15 cellular contexts compared by ENCODE assay signal in the genomic region with DNA sequence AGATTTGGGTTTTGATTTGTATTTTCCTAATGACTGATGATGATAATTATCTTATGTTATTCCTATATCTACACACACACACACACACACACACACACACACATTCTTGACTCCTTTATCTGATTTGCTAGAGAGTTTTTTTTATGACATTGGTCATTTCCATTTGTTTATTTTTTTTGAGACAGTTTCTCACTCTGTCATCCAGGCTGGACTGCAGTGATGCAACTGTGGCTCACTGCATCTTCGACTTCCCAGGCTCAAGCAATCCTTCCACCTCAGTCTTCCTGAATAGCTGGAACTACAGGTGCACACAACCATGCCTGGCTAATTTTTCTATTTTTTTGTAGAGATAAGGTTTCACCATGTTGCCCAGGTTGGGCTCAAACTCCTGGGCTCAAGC. TPM values are rescaled to one million over a fixed set of nuclear protein-coding genes. Genes with fewer than 3 reads are reported as not detected.
A peak's percentile ranks its signal among the peaks of the same experiment; 100 is the strongest.
DNase-seq lines count a peak whose midpoint lies in the region; ATAC-seq, FAIRE-seq and TF ChIP-seq lines count a peak whose summit lies in the region.
"Had no signal": no experiment of that assay in that cellular context is flagged by ENCODE, and none has a peak within 500 bp of the region (broad histone marks: within the 10 kb centered on the region; RNA-seq: fewer than 3 reads in every experiment).

No MANE protein-coding gene starts in this region.

- no peak overlapping the region for H3K4me3 ChIP-seq in AG10803 (ENCODE audit: low read length)
- no peak overlapping the region for H3K4me3 ChIP-seq in IMR-90 (ENCODE audit: insufficient read depth, low read depth, low read length)
- H3K4me3 ChIP-seq in epithelial cell of esophagus (ENCODE audit: low read length), result no peak overlapping the region
- H3K4me3 ChIP-seq: BLaER1 treated with 17β-estradiol and CSF1 and Interleukin-3, amounts not matched to agents 10 nM and 100 nM had no signal

- H3K4me1 ChIP-seq in IMR-90 (ENCODE audit: control insufficient read depth, insufficient read depth, low read length), result no peaks in the 10 kb centered on the region

- H3K23ac ChIP-seq in IMR-90 (ENCODE audit: low read depth, low read length), result no peak overlapping the region

- H3K9me1 ChIP-seq in IMR-90 (ENCODE audit: insufficient read depth, low read length), result no peaks in the 10 kb centered on the region; the same call in 1 of the 2 replicates

- H4K91ac ChIP-seq in IMR-90 (ENCODE audit: insufficient read depth, low read depth, low read length), result no peak overlapping the region

- no peak for ATAC-seq in IMR-90 (ENCODE audit: low read depth)
- ATAC-seq: HCT116 had no signal

- no peak overlapping the region for H3K4ac ChIP-seq in IMR-90 (ENCODE audit: low read depth, low read length)

- no peak overlapping the region for H4K8ac ChIP-seq in IMR-90 (ENCODE audit: low read depth in 2 of 2, low read length in 2 of 2)

- H2BK20ac ChIP-seq in IMR-90 (ENCODE audit: low read depth, low read length), result no peak overlapping the region

- H2AK5ac ChIP-seq in IMR-90 (ENCODE audit: low read depth, low read length), result no peak overlapping the region

- no peak overlapping the region for H3K9ac ChIP-seq in IMR-90 (ENCODE audit: low read depth, low read length)
- H3K9ac ChIP-seq: BLaER1 treated with 17β-estradiol and CSF1 and Interleukin-3, amounts not matched to agents 10 nM and 100 nM had no signal

- no peak overlapping the region for H4K5ac ChIP-seq in IMR-90 (ENCODE audit: low read depth, low read length)

- no peak overlapping the region for H3K14ac ChIP-seq in IMR-90 (replicated peaks; ENCODE audit: low read depth, low read length)

- TF ChIP-seq CTCF in AG10803 (conservative IDR thresholded peaks at IDR 0.05; ENCODE audit: low read length) (no peak), IMR-90 (conservative IDR thresholded peaks at IDR 0.05; ENCODE audit: low read depth, low read length) (no peak), epithelial cell of esophagus (IDR thresholded peaks at IDR 0.05; ENCODE audit: insufficient read depth, low read depth, low read length, missing control alignments) (no peak)

- H4K20me1 ChIP-seq in IMR-90 (ENCODE audit: insufficient read depth, low read length), result no peaks in the 10 kb centered on the region

- no peak overlapping the region for H3K56ac ChIP-seq in IMR-90 (ENCODE audit: extremely low read depth, insufficient read depth, low read length)

- H3K36me3 ChIP-seq in IMR-90 (ENCODE audit: control insufficient read depth, insufficient read depth, low read length), result peaks cover 5% of the 10 kb centered on the region

- no TSS peak for BruUV-seq in IMR-90 (replicated peaks; lab: Mats Ljungman, UMichigan)

- no peak overlapping the region for H2AFZ ChIP-seq in IMR-90 (replicated peaks; ENCODE audit: low read length, poor library complexity)

- H2BK5ac ChIP-seq in IMR-90 (ENCODE audit: low read depth, low read length, poor library complexity, severe bottlenecking), result no peak overlapping the region

- DNase-seq in AG10803 (ENCODE audit: low read depth) (peak; percentile 0), ELR (ENCODE audit: low read depth) (peak; percentile 51), IMR-90 (no peak), epithelial cell of esophagus (ENCODE audit: low read depth) (peak; percentile 2), NCI-H1930 (lab: John Stamatoyannopoulos, UW) (no peak), ACHN (no peak), H54 (ENCODE audit: insufficient read length, low spot score) (no peak)
- DNase-seq: Calu3; CD4-positive, CD25-positive, alpha-beta regulatory T cell; DMS 273 treated with DMSO at 0.1 percent for 48 hours; GF-D8 had no signal

- H2BK120ac ChIP-seq in IMR-90 (ENCODE audit: low read depth, low read length), result no peak overlapping the region

- H2BK15ac ChIP-seq in IMR-90 (ENCODE audit: low read depth, low read length), result no peak overlapping the region

- no peaks in the 10 kb centered on the region; a peak in 1 of 4 replicates for H3K79me1 ChIP-seq in IMR-90 (ENCODE audit: low read depth in 1 of 2, low read length in 2 of 2)

- POLR2A ChIA-PET in IMR-90 (lab: Charles Lee; ENCODE audit: unreplicated experiment), result no interaction called here

- no peak overlapping the region for H3K27ac ChIP-seq in IMR-90 (ENCODE audit: insufficient read depth, low read length)
- H3K27ac ChIP-seq: 22Rv1; BLaER1 treated with 17β-estradiol and CSF1 and Interleukin-3, amounts not matched to agents 10 nM and 100 nM had no signal

- no peak overlapping the region for H3K18ac ChIP-seq in IMR-90 (ENCODE audit: low read depth, low read length)

- no peaks in the 10 kb centered on the region for H3K9me3 ChIP-seq in IMR-90 (ENCODE audit: control insufficient read depth, insufficient read depth, low read length)
- H3K9me3 ChIP-seq: BLaER1 treated with 17β-estradiol and CSF1 and Interleukin-3, amounts not matched to agents 10 nM and 100 nM had no signal

- CTCF ChIA-PET in IMR-90 (lab: Yijun Ruan, JAX), result no interaction called here

- H3K27me3 ChIP-seq in IMR-90 (ENCODE audit: control insufficient read depth, insufficient read depth, low read length), result no peaks in the 10 kb centered on the region

- FAIRE-seq in H54 (lab: Jason Lieb, UNC), result no peak
- FAIRE-seq: H1 had no signal

- in situ Hi-C loops in IMR-90 (cut with MboI; ENCODE audit: low sequenced_read_pairs) (no loop called here), ACHN (cut with HindIII; ENCODE audit: low pct_ligation_motif_present, low pct_unique_long_range_greater_than_20kb, low sequenced_read_pairs) (no loop called here)

- intact Hi-C loops in IMR-90 (cut with micrococcal nuclease), result no loop called here

- H2AK9ac ChIP-seq in IMR-90 (replicated peaks; ENCODE audit: low read depth, low read length, poor library complexity), result no peak overlapping the region

- TF ChIP-seq RAD21 in IMR-90 (IDR thresholded peaks at IDR 0.05; ENCODE audit: low read length), result no peak

- dilution Hi-C loops in IMR-90 (cut with HindIII; ENCODE audit: low sequenced_read_pairs, unreplicated experiment), result no loop called here

- no peak overlapping the region for H3K4me2 ChIP-seq in IMR-90 (ENCODE audit: low read depth, low read length)
- H3K4me2 ChIP-seq: BLaER1 treated with 17β-estradiol and CSF1 and Interleukin-3, amounts not matched to agents 10 nM and 100 nM had no signal

- TF ChIP-seq POLR2A in IMR-90 (IDR thresholded peaks at IDR 0.05; ENCODE audit: low read depth, low read length) (no peak), H54 (IDR thresholded peaks at IDR 0.05; ENCODE audit: low read depth, low read length) (no peak)

- WGBS in IMR-90 (ENCODE audit: extremely low coverage in 2 of 2, insufficient read length in 1 of 2), 2 experiments, result no CpG with 5 or more reads among the region's 1 CpG

TF ChIP-seq in IMR-90, 13 proteins besides CTCF, POLR2A, EP300 and RAD21:
- no peak for TF ChIP-seq CHD1 (IDR thresholded peaks at IDR 0.05; ENCODE audit: low read depth, low read length)
- no peak for TF ChIP-seq MAZ (IDR thresholded peaks at IDR 0.05; ENCODE audit: borderline replicate concordance, low read depth, low read length)
- TF ChIP-seq MXI1 (IDR thresholded peaks at IDR 0.05; ENCODE audit: borderline replicate concordance, low read depth, low read length), result no peak
- TF ChIP-seq CEBPB (IDR thresholded peaks at IDR 0.05; ENCODE audit: low read depth, low read length), result peak; percentile 53; the same call in 1 of the 2 replicates

RNA-seq across cellular contexts. Expression of a gene that starts 6.7 kb away (rescaled TPM):
- 4.5 and 5.6 TPM in 2 replicates for total RNA-seq in IMR-90 (2012; rRNA removed)
- 2.1 TPM in 2 replicates for polyA plus RNA-seq in IMR-90 (2012; rRNA removed)
- polyA plus RNA-seq in IMR-90 (2012; cell fraction: cytosol; rRNA removed), result 0.58 and 2.9 TPM in 2 replicates
- 1.6 and 4.3 TPM in 2 replicates for polyA plus RNA-seq in IMR-90 (2012; cell fraction: nucleus; rRNA removed; ENCODE audit: low replicate concordance)

Comparison
In these comparisons a context has a peak if more than half of its experiments do, and no peak if none do; other contexts are left out.
1. DNase-seq: peak in AG10803 (single experiment), ELR (single experiment) and epithelial cell of esophagus (single experiment); none in IMR-90 (single experiment), NCI-H1930 (0 of 2), ACHN (single experiment) and H54 (single experiment).